1 cellular context compared by ENCODE assay signal in the genomic region with DNA sequence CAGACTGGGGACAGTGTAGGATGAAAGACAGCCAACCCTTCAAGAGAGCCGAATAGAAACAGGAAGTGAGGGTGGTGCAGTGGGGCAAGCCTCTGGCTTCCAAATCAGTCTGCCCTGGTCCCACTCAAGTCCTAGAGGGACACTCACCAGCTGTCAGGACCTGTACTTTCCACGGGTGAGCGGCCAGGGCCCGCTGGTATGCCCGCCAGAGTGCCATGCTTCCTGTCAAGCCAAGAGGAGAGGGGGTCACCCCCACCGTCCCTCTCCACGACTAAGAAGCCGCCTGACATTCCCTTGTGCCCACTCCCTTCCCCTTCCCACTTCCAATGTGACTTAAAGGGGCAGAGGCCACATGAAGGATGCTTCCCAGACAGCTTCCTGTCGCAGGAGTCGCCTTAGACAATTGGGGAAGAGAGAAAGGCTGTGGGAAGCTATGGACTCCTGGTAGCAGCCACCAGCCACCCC.
TF ChIP-seq lines count a peak whose summit lies in the region.

No MANE protein-coding gene starts in this region.

TF ChIP-seq in HepG2, 621 proteins besides CTCF, POLR2A, EP300 and RAD21 (continued from another document and continues in another):
- TF ChIP-seq, protein P1, sequence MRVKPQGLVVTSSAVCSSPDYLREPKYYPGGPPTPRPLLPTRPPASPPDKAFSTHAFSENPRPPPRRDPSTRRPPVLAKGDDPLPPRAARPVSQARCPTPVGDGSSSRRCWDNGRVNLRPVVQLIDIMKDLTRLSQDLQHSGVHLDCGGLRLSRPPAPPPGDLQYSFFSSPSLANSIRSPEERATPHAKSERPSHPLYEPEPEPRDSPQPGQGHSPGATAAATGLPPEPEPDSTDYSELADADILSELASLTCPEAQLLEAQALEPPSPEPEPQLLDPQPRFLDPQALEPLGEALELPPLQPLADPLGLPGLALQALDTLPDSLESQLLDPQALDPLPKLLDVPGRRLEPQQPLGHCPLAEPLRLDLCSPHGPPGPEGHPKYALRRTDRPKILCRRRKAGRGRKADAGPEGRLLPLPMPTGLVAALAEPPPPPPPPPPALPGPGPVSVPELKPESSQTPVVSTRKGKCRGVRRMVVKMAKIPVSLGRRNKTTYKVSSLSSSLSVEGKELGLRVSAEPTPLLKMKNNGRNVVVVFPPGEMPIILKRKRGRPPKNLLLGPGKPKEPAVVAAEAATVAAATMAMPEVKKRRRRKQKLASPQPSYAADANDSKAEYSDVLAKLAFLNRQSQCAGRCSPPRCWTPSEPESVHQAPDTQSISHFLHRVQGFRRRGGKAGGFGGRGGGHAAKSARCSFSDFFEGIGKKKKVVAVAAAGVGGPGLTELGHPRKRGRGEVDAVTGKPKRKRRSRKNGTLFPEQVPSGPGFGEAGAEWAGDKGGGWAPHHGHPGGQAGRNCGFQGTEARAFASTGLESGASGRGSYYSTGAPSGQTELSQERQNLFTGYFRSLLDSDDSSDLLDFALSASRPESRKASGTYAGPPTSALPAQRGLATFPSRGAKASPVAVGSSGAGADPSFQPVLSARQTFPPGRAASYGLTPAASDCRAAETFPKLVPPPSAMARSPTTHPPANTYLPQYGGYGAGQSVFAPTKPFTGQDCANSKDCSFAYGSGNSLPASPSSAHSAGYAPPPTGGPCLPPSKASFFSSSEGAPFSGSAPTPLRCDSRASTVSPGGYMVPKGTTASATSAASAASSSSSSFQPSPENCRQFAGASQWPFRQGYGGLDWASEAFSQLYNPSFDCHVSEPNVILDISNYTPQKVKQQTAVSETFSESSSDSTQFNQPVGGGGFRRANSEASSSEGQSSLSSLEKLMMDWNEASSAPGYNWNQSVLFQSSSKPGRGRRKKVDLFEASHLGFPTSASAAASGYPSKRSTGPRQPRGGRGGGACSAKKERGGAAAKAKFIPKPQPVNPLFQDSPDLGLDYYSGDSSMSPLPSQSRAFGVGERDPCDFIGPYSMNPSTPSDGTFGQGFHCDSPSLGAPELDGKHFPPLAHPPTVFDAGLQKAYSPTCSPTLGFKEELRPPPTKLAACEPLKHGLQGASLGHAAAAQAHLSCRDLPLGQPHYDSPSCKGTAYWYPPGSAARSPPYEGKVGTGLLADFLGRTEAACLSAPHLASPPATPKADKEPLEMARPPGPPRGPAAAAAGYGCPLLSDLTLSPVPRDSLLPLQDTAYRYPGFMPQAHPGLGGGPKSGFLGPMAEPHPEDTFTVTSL (CRISPR knock-in tag; IDR thresholded peaks at IDR 0.05; ENCODE audit: borderline replicate concordance), result no peak
- TF ChIP-seq ZNF556 (CRISPR knock-in tag; IDR thresholded peaks at IDR 0.05; ENCODE audit: borderline replicate concordance) (no peak), ZNF343 (CRISPR knock-in tag; IDR thresholded peaks at IDR 0.05) (no peak), SIX4 (CRISPR knock-in tag; IDR thresholded peaks at IDR 0.05) (no peak), KMT2A (CRISPR knock-in tag; IDR thresholded peaks at IDR 0.05) (no peak), ZNF615 (CRISPR knock-in tag; IDR thresholded peaks at IDR 0.05; ENCODE audit: borderline replicate concordance) (no peak), ZNF891 (CRISPR knock-in tag; IDR thresholded peaks at IDR 0.05) (no peak), KLF11 (CRISPR knock-in tag; IDR thresholded peaks at IDR 0.05) (no peak), NR2F6 (IDR thresholded peaks at IDR 0.05) (no peak), NR2F6 (CRISPR knock-in tag; IDR thresholded peaks at IDR 0.05) (no peak), SNAPC2 (CRISPR knock-in tag; IDR thresholded peaks at IDR 0.05) (no peak), JDP2 (CRISPR knock-in tag; IDR thresholded peaks at IDR 0.05; ENCODE audit: borderline replicate concordance) (no peak), ZNF709 (CRISPR knock-in tag; IDR thresholded peaks at IDR 0.05) (no peak), POGZ (CRISPR knock-in tag; IDR thresholded peaks at IDR 0.05) (no peak), ZFYVE20 (CRISPR knock-in tag; IDR thresholded peaks at IDR 0.05; ENCODE audit: borderline replicate concordance, low read depth) (no peak), JARID2 (CRISPR knock-in tag; IDR thresholded peaks at IDR 0.05; ENCODE audit: insufficient replicate concordance) (no peak), ARID2 (CRISPR knock-in tag; IDR thresholded peaks at IDR 0.05; ENCODE audit: borderline replicate concordance) (peak; percentile 96), ZNF674 (CRISPR knock-in tag; IDR thresholded peaks at IDR 0.05; ENCODE audit: low read depth) (no peak), ATF7 (IDR thresholded peaks at IDR 0.05) (no peak), ATF7 (CRISPR knock-in tag; IDR thresholded peaks at IDR 0.05) (no peak), SNAI1 (CRISPR knock-in tag; IDR thresholded peaks at IDR 0.05; ENCODE audit: borderline replicate concordance) (0 out of 2 replicates have a peak, but pooled peaks have one; percentile 5), ZNF883 (CRISPR knock-in tag; IDR thresholded peaks at IDR 0.05; ENCODE audit: not compliant biosample characterization) (peak; percentile 14), ZNF317 (CRISPR knock-in tag; IDR thresholded peaks at IDR 0.05) (0 out of 2 replicates have a peak, but pooled peaks have one; percentile 9)
- TF ChIP-seq, protein P2, sequence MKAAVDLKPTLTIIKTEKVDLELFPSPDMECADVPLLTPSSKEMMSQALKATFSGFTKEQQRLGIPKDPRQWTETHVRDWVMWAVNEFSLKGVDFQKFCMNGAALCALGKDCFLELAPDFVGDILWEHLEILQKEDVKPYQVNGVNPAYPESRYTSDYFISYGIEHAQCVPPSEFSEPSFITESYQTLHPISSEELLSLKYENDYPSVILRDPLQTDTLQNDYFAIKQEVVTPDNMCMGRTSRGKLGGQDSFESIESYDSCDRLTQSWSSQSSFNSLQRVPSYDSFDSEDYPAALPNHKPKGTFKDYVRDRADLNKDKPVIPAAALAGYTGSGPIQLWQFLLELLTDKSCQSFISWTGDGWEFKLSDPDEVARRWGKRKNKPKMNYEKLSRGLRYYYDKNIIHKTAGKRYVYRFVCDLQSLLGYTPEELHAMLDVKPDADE (CRISPR knock-in tag; IDR thresholded peaks at IDR 0.05), result no peak
- TF ChIP-seq, protein P3, sequence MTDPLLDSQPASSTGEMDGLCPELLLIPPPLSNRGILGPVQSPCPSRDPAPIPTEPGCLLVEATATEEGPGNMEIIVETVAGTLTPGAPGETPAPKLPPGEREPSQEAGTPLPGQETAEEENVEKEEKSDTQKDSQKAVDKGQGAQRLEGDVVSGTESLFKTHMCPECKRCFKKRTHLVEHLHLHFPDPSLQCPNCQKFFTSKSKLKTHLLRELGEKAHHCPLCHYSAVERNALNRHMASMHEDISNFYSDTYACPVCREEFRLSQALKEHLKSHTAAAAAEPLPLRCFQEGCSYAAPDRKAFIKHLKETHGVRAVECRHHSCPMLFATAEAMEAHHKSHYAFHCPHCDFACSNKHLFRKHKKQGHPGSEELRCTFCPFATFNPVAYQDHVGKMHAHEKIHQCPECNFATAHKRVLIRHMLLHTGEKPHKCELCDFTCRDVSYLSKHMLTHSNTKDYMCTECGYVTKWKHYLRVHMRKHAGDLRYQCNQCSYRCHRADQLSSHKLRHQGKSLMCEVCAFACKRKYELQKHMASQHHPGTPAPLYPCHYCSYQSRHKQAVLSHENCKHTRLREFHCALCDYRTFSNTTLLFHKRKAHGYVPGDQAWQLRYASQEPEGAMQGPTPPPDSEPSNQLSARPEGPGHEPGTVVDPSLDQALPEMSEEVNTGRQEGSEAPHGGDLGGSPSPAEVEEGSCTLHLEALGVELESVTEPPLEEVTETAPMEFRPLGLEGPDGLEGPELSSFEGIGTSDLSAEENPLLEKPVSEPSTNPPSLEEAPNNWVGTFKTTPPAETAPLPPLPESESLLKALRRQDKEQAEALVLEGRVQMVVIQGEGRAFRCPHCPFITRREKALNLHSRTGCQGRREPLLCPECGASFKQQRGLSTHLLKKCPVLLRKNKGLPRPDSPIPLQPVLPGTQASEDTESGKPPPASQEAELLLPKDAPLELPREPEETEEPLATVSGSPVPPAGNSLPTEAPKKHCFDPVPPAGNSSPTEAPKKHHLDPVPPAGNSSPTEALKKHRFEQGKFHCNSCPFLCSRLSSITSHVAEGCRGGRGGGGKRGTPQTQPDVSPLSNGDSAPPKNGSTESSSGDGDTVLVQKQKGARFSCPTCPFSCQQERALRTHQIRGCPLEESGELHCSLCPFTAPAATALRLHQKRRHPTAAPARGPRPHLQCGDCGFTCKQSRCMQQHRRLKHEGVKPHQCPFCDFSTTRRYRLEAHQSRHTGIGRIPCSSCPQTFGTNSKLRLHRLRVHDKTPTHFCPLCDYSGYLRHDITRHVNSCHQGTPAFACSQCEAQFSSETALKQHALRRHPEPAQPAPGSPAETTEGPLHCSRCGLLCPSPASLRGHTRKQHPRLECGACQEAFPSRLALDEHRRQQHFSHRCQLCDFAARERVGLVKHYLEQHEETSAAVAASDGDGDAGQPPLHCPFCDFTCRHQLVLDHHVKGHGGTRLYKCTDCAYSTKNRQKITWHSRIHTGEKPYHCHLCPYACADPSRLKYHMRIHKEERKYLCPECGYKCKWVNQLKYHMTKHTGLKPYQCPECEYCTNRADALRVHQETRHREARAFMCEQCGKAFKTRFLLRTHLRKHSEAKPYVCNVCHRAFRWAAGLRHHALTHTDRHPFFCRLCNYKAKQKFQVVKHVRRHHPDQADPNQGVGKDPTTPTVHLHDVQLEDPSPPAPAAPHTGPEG (CRISPR knock-in tag; IDR thresholded peaks at IDR 0.05), result no peak; the same call in 1 of the 2 replicates
- TF ChIP-seq, protein P4, sequence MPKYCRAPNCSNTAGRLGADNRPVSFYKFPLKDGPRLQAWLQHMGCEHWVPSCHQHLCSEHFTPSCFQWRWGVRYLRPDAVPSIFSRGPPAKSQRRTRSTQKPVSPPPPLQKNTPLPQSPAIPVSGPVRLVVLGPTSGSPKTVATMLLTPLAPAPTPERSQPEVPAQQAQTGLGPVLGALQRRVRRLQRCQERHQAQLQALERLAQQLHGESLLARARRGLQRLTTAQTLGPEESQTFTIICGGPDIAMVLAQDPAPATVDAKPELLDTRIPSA (CRISPR knock-in tag; IDR thresholded peaks at IDR 0.05; ENCODE audit: borderline replicate concordance), result no peak
- TF ChIP-seq, protein P5, sequence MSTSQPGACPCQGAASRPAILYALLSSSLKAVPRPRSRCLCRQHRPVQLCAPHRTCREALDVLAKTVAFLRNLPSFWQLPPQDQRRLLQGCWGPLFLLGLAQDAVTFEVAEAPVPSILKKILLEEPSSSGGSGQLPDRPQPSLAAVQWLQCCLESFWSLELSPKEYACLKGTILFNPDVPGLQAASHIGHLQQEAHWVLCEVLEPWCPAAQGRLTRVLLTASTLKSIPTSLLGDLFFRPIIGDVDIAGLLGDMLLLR (CRISPR knock-in tag; IDR thresholded peaks at IDR 0.05), result no peak
- TF ChIP-seq, protein P6, sequence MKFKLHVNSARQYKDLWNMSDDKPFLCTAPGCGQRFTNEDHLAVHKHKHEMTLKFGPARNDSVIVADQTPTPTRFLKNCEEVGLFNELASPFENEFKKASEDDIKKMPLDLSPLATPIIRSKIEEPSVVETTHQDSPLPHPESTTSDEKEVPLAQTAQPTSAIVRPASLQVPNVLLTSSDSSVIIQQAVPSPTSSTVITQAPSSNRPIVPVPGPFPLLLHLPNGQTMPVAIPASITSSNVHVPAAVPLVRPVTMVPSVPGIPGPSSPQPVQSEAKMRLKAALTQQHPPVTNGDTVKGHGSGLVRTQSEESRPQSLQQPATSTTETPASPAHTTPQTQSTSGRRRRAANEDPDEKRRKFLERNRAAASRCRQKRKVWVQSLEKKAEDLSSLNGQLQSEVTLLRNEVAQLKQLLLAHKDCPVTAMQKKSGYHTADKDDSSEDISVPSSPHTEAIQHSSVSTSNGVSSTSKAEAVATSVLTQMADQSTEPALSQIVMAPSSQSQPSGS (CRISPR knock-in tag; IDR thresholded peaks at IDR 0.05), result no peak
- TF ChIP-seq, protein P7, sequence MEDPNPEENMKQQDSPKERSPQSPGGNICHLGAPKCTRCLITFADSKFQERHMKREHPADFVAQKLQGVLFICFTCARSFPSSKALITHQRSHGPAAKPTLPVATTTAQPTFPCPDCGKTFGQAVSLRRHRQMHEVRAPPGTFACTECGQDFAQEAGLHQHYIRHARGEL (CRISPR knock-in tag; IDR thresholded peaks at IDR 0.05), result no peak
- TF ChIP-seq, protein P8, sequence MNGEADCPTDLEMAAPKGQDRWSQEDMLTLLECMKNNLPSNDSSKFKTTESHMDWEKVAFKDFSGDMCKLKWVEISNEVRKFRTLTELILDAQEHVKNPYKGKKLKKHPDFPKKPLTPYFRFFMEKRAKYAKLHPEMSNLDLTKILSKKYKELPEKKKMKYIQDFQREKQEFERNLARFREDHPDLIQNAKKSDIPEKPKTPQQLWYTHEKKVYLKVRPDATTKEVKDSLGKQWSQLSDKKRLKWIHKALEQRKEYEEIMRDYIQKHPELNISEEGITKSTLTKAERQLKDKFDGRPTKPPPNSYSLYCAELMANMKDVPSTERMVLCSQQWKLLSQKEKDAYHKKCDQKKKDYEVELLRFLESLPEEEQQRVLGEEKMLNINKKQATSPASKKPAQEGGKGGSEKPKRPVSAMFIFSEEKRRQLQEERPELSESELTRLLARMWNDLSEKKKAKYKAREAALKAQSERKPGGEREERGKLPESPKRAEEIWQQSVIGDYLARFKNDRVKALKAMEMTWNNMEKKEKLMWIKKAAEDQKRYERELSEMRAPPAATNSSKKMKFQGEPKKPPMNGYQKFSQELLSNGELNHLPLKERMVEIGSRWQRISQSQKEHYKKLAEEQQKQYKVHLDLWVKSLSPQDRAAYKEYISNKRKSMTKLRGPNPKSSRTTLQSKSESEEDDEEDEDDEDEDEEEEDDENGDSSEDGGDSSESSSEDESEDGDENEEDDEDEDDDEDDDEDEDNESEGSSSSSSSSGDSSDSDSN (CRISPR knock-in tag; IDR thresholded peaks at IDR 0.05), result no peak
- TF ChIP-seq, protein P9, sequence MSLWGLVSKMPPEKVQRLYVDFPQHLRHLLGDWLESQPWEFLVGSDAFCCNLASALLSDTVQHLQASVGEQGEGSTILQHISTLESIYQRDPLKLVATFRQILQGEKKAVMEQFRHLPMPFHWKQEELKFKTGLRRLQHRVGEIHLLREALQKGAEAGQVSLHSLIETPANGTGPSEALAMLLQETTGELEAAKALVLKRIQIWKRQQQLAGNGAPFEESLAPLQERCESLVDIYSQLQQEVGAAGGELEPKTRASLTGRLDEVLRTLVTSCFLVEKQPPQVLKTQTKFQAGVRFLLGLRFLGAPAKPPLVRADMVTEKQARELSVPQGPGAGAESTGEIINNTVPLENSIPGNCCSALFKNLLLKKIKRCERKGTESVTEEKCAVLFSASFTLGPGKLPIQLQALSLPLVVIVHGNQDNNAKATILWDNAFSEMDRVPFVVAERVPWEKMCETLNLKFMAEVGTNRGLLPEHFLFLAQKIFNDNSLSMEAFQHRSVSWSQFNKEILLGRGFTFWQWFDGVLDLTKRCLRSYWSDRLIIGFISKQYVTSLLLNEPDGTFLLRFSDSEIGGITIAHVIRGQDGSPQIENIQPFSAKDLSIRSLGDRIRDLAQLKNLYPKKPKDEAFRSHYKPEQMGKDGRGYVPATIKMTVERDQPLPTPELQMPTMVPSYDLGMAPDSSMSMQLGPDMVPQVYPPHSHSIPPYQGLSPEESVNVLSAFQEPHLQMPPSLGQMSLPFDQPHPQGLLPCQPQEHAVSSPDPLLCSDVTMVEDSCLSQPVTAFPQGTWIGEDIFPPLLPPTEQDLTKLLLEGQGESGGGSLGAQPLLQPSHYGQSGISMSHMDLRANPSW (CRISPR knock-in tag; IDR thresholded peaks at IDR 0.05; ENCODE audit: borderline replicate concordance), result no peak
- TF ChIP-seq, protein P10, sequence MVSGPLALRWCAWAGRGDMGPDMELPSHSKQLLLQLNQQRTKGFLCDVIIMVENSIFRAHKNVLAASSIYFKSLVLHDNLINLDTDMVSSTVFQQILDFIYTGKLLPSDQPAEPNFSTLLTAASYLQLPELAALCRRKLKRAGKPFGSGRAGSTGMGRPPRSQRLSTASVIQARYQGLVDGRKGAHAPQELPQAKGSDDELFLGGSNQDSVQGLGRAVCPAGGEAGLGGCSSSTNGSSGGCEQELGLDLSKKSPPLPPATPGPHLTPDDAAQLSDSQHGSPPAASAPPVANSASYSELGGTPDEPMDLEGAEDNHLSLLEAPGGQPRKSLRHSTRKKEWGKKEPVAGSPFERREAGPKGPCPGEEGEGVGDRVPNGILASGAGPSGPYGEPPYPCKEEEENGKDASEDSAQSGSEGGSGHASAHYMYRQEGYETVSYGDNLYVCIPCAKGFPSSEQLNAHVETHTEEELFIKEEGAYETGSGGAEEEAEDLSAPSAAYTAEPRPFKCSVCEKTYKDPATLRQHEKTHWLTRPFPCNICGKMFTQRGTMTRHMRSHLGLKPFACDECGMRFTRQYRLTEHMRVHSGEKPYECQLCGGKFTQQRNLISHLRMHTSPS (CRISPR knock-in tag; IDR thresholded peaks at IDR 0.05; ENCODE audit: low read depth), result no peak
